8 cellular contexts compared by ENCODE assay signal in the genomic region with DNA sequence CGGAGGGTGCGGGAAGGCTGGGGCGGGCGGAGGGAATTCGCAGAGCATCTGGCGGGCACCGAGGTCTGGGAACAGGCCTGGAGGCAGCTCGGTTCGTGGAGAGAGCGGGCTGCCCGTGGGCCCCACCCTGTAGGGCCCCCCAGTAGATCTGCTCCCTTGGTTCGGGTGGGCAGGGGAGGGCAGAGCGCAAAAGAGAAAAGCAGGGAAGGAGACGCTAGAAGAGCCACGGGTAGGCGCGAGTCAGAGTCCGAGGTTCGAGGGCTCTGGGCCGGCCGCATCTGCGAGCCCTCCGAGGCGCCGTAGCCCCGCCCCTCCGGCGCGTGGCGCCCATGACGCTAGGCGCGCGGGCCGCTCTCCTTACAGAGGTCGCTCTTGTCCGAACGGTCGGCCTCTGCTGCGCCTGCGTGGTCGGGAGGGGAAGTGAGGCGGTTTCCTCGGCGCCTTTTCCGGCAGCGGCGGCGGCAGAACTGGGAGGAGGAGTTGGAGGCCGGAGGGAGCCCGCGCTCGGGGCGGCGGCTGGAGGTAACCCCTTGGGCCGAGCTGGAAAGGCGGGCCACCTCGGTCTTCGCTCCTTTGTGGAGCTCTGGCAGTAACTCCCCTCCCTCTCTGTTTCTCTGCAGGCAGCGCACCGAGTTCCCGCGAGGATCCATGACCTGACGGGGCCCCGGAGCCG. TPM values are rescaled to one million over a fixed set of nuclear protein-coding genes. Genes with fewer than 3 reads are reported as not detected.
DNase-seq lines count a peak whose midpoint lies in the region; ATAC-seq and TF ChIP-seq lines count a peak whose summit lies in the region.

A gene (plus strand): TSS at position 447 of the 673 bp plus-strand sequence. CDS start 655 bp downstream, outside the sequence.

- peaks cover 0 to 31% (median 21%) of the 10 kb centered on the region in 9 donors for H3K36me3 ChIP-seq in heart left ventricle
- H3K36me3 ChIP-seq in upper lobe of left lung: peaks cover 0 to 32% (median 6%) of the 10 kb centered on the region in 4 donors

- H3K27me3 ChIP-seq in heart left ventricle (no peaks in the 10 kb centered on the region), upper lobe of left lung (no peaks in the 10 kb centered on the region)

- intact Hi-C loops in heart left ventricle (cut with DNase I) (loop anchor here in 8 of 10 donors (1.0 to 10.0 kb wide), 11 partner anchors 24 to 642 kb away; a partner anchor contains a TSS), posterior cingulate gyrus (cut with DNase I) (loop anchor here (1.0 to 2.0 kb wide), 3 partner anchors 24 to 224 kb away; a partner anchor contains a TSS)

- WGBS in adipose tissue, 3 donors: 0 to 1% (median 0%) methylated on average over 65 to 66 of the region's 66 CpGs
- 0% methylated on average over 43 to 66 of the region's 66 CpGs for WGBS in heart left ventricle, 4 donors
- WGBS in upper lobe of left lung, 2 donors: 0% methylated on average over 25 to 43 of the region's 66 CpGs

- peaks cover 14 to 49% (median 39%) of the 10 kb centered on the region in 12 donors for H3K4me1 ChIP-seq in heart left ventricle
- H3K4me1 ChIP-seq in upper lobe of left lung: peaks cover 34 to 41% (median 38%) of the 10 kb centered on the region in 4 donors

- peak; percentile 95 for DNase-seq in NCI-H1436 (lab: John Stamatoyannopoulos, UW)
- DNase-seq in T follicular helper cell (ENCODE audit: low read depth): peak; percentile 85
- peak; percentile 99 to 100 (median 99) for DNase-seq in heart left ventricle
- DNase-seq in posterior cingulate gyrus: peak; percentile 96 to 99 (median 98)
- DNase-seq in upper lobe of left lung: peak; percentile 99 to 100

- TF ChIP-seq POLR2A in heart left ventricle (IDR thresholded peaks at IDR 0.05): peak; percentile 51 to 94
- peak; percentile 33 to 99 (median 94) for TF ChIP-seq POLR2A in upper lobe of left lung (IDR thresholded peaks at IDR 0.05)

- H3K4me3 ChIP-seq in GM12875 (ENCODE audit: low read depth, low read length): peak within 1 kb of the TSS; percentile 100
- peak within 1 kb of the TSS; percentile 77 to 99 (median 92) for H3K4me3 ChIP-seq in heart left ventricle
- H3K4me3 ChIP-seq in upper lobe of left lung: peak within 1 kb of the TSS; percentile 66 to 87 (median 78)

- ATAC-seq in HG02798 (IDR thresholded peaks at IDR 0.05; ENCODE audit: poor library complexity, unreplicated experiment) (peak; percentile 88), heart left ventricle (peak; percentile 98 to 99 (median 99)), upper lobe of left lung (ENCODE audit: low FRiP score in 2 of 2) (peak; percentile 99 to 100)

- H3K9me3 ChIP-seq in heart left ventricle (no peaks in the 10 kb centered on the region), upper lobe of left lung (no peaks in the 10 kb centered on the region)

- H3K27ac ChIP-seq in adipose tissue (ENCODE audit: low read depth, low read length): peak within 1 kb of the TSS; percentile 97
- H3K27ac ChIP-seq in heart left ventricle: peak within 1 kb of the TSS; percentile 97 to 100 (median 100)
- H3K27ac ChIP-seq in upper lobe of left lung: peak within 1 kb of the TSS; percentile 99 to 100 (median 100)

- TF ChIP-seq CTCF in GM12875 (IDR thresholded peaks at IDR 0.05; ENCODE audit: borderline replicate concordance, insufficient read depth, low read depth, low read length) (no peak), heart left ventricle (IDR thresholded peaks at IDR 0.05) (peak in 5 of 12 donors; percentile 16 to 43 (median 25)), upper lobe of left lung (IDR thresholded peaks at IDR 0.05) (peak in 4 of 6 experiments; percentile 26 to 54 (median 45))

- peak in 1 of 4 donors; percentile 8 for TF ChIP-seq EP300 in upper lobe of left lung (IDR thresholded peaks at IDR 0.05)

RNA-seq across cellular contexts. Expression of the gene that starts here (rescaled TPM):
- polyA plus RNA-seq in adipose tissue: 10 to 100 TPM; 13.2 to 40.7 (median 36.2) TPM
- 10 to 100 TPM; 20.8 to 49.3 (median 27.4) TPM for total RNA-seq in heart left ventricle
- 10 to 100 TPM; 12.0 to 29.2 TPM for polyA plus RNA-seq in heart left ventricle
- 10 to 100 TPM; 21.0 to 81.8 (median 61.0) TPM for total RNA-seq in upper lobe of left lung

Comparison
In these comparisons a context has a peak if more than half of its experiments do, and no peak if none do; other contexts are left out.
1. Peak in every context shown above with its lines: DNase-seq, ATAC-seq, H3K4me3 ChIP-seq and H3K27ac ChIP-seq.